In genomic region chr11:62760867-62761227, GRCh38 we compare ENCODE assay signal across 1 cellular context.
A peak's percentile ranks its signal among the peaks of the same experiment; 100 is the strongest.
TF ChIP-seq lines count a peak whose summit lies in the region.

No MANE protein-coding gene starts in this region.

TF ChIP-seq in GM12878, 131 proteins besides CTCF, POLR2A, EP300 and RAD21:
- TF ChIP-seq, protein P1, sequence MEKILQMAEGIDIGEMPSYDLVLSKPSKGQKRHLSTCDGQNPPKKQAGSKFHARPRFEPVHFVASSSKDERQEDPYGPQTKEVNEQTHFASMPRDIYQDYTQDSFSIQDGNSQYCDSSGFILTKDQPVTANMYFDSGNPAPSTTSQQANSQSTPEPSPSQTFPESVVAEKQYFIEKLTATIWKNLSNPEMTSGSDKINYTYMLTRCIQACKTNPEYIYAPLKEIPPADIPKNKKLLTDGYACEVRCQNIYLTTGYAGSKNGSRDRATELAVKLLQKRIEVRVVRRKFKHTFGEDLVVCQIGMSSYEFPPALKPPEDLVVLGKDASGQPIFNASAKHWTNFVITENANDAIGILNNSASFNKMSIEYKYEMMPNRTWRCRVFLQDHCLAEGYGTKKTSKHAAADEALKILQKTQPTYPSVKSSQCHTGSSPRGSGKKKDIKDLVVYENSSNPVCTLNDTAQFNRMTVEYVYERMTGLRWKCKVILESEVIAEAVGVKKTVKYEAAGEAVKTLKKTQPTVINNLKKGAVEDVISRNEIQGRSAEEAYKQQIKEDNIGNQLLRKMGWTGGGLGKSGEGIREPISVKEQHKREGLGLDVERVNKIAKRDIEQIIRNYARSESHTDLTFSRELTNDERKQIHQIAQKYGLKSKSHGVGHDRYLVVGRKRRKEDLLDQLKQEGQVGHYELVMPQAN (conservative IDR thresholded peaks at IDR 0.05) = 0 out of 2 replicates have a peak, but pooled peaks have one; percentile 1
